1 cellular context compared by ENCODE assay signal in the genomic region with DNA sequence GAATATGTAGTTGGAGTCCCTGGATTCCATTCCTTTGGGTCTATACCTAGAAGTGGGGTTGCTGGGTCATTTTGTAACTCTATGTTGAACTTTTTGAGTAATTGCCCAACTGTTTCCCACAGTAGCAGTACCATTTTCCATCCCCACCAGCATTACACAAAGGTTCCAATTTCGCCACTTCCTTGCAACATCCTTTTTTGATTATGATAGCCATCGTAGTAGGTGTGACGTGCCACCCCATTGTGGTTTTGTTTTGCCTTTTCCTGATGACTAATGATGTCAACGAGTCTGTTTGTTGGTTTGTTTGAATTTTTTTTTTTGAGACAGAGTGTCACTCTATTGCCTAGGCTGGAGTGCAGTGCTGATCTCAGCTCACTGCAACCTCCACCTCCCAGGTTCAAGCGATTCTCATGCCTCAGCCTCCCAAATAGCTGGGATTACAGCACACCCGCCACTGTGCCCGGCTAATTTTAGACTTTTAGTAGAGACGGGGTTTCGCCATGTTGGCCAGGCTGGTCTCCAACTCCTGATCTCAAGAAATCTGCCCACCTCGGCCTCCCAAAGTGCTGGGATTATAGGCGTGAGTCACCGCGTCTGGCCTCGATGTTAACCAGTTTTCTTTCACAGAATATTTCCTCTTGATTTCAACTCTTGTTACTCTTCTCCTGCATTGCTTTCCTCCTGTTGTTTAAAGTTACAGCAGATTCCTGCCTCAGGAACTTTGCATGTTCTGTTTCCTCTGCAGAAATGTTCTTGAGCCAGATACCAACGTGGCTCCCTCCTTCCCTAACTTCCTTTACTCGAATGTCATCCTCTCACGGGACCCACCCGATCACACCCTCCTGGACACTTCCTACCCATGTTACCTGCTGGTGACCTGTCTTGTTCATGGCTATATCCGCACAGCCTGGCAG.
TF ChIP-seq lines count a peak whose summit lies in the region.

No MANE protein-coding gene starts in this region.

TF ChIP-seq in SK-N-SH, 30 proteins besides CTCF, POLR2A, EP300 and RAD21 (continued from another document):
- TF ChIP-seq, protein P1, sequence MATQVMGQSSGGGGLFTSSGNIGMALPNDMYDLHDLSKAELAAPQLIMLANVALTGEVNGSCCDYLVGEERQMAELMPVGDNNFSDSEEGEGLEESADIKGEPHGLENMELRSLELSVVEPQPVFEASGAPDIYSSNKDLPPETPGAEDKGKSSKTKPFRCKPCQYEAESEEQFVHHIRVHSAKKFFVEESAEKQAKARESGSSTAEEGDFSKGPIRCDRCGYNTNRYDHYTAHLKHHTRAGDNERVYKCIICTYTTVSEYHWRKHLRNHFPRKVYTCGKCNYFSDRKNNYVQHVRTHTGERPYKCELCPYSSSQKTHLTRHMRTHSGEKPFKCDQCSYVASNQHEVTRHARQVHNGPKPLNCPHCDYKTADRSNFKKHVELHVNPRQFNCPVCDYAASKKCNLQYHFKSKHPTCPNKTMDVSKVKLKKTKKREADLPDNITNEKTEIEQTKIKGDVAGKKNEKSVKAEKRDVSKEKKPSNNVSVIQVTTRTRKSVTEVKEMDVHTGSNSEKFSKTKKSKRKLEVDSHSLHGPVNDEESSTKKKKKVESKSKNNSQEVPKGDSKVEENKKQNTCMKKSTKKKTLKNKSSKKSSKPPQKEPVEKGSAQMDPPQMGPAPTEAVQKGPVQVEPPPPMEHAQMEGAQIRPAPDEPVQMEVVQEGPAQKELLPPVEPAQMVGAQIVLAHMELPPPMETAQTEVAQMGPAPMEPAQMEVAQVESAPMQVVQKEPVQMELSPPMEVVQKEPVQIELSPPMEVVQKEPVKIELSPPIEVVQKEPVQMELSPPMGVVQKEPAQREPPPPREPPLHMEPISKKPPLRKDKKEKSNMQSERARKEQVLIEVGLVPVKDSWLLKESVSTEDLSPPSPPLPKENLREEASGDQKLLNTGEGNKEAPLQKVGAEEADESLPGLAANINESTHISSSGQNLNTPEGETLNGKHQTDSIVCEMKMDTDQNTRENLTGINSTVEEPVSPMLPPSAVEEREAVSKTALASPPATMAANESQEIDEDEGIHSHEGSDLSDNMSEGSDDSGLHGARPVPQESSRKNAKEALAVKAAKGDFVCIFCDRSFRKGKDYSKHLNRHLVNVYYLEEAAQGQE (IDR thresholded peaks at IDR 0.05; ENCODE audit: low read depth, low read length): no peak
- TF ChIP-seq YY1 (IDR thresholded peaks at IDR 0.05; ENCODE audit: low read depth) (no peak), SMC3 (IDR thresholded peaks at IDR 0.05; ENCODE audit: low read depth, low read length) (no peak), SIN3A (IDR thresholded peaks at IDR 0.05; ENCODE audit: borderline replicate concordance, low read depth, low read length) (no peak), GATA2 (CRISPR knock-in tag; IDR thresholded peaks at IDR 0.05) (no peak), ELF1 (IDR thresholded peaks at IDR 0.05) (no peak), NFIC (IDR thresholded peaks at IDR 0.05; ENCODE audit: borderline replicate concordance) (no peak), GABPA (IDR thresholded peaks at IDR 0.05; ENCODE audit: low read depth) (no peak), NRF1 (IDR thresholded peaks at IDR 0.05; ENCODE audit: low read depth, low read length) (no peak), EZH2phosphoT487 (IDR thresholded peaks at IDR 0.05; ENCODE audit: borderline replicate concordance, low read depth) (no peak), JUND (IDR thresholded peaks at IDR 0.05) (no peak)
- TF ChIP-seq, protein P2, sequence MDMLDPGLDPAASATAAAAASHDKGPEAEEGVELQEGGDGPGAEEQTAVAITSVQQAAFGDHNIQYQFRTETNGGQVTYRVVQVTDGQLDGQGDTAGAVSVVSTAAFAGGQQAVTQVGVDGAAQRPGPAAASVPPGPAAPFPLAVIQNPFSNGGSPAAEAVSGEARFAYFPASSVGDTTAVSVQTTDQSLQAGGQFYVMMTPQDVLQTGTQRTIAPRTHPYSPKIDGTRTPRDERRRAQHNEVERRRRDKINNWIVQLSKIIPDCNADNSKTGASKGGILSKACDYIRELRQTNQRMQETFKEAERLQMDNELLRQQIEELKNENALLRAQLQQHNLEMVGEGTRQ (IDR thresholded peaks at IDR 0.05; ENCODE audit: borderline replicate concordance, low read depth, low read length): no peak
- TF ChIP-seq, protein P3, sequence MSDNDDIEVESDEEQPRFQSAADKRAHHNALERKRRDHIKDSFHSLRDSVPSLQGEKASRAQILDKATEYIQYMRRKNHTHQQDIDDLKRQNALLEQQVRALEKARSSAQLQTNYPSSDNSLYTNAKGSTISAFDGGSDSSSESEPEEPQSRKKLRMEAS (IDR thresholded peaks at IDR 0.05; ENCODE audit: low read depth): no peak
